In genomic region chr6:3410385-3411360, GRCh38 we compare ENCODE assay signal across 7 cellular contexts. TPM values are rescaled to one million over a fixed set of nuclear protein-coding genes. Genes with fewer than 3 reads are reported as not detected.
A peak's percentile ranks its signal among the peaks of the same experiment; 100 is the strongest.
DNase-seq lines count a peak whose midpoint lies in the region; ATAC-seq and TF ChIP-seq lines count a peak whose summit lies in the region.

No MANE protein-coding gene starts in this region.

- ATAC-seq in left lobe of liver (peak; percentile 51), GM18498 (IDR thresholded peaks at IDR 0.05; ENCODE audit: unreplicated experiment) (no peak)

- peak; percentile 74 for TF ChIP-seq CTCF in GM12875 (IDR thresholded peaks at IDR 0.05; ENCODE audit: borderline replicate concordance, insufficient read depth, low read depth, low read length)

- peak; percentile 27 for DNase-seq in NCI-H146 treated with DMSO at 0.1 percent for 48 hours (lab: John Stamatoyannopoulos, UW; ENCODE audit: unreplicated experiment)
- peak; percentile 3 to 26 (median 14) for DNase-seq in activated CD4-positive, CD25-positive, alpha-beta regulatory T cell (lab: John Stamatoyannopoulos, UW)
- DNase-seq in central memory CD4-positive, alpha-beta T cell = peak; percentile 34
- peak; percentile 56 for DNase-seq in left lobe of liver (ENCODE audit: low spot score)
- DNase-seq in stimulated activated CD4-positive, alpha-beta T cell treated with anti-CD3 and anti-CD28 coated beads, TNF-alpha, amount 100 ng/mL, for 4 hours (ENCODE audit: low read depth in 3 of 3) = peak; percentile 26 to 52 (median 35)

- H3K4me3 ChIP-seq in GM12875 (ENCODE audit: low read depth, low read length) = no peak overlapping the region

RNA-seq across cellular contexts. Expression of gene SLC22A23, which starts 46.2 kb away (rescaled TPM):
- total RNA-seq in left lobe of liver = 16.9 TPM
